19 cellular contexts compared by ENCODE assay signal in genomic region chr7:27078616-27079233, GRCh38. TPM values are rescaled to one million over a fixed set of nuclear protein-coding genes. Genes with fewer than 3 reads are reported as not detected.
A peak's percentile ranks its signal among the peaks of the same experiment; 100 is the strongest.
DNase-seq lines count a peak whose midpoint lies in the region; ATAC-seq and TF ChIP-seq lines count a peak whose summit lies in the region.
"Had no signal": no experiment of that assay in that cellular context is flagged by ENCODE, and none has a peak within 500 bp of the region (broad histone marks: within the 10 kb centered on the region; RNA-seq: fewer than 3 reads in every experiment).

No MANE protein-coding gene starts in this region.

- H2BK5ac ChIP-seq in mesenchymal stem cell (ENCODE audit: low read depth, low read length, poor library complexity, severe bottlenecking) = no peak overlapping the region

- no peak overlapping the region for H4K8ac ChIP-seq in mesenchymal stem cell (ENCODE audit: low read length)

- in situ Hi-C loops in GM23248 (cut with MboI) = no loop called here

- peak overlapping the region; percentile 64 for H2AFZ ChIP-seq in HCT116 (ENCODE audit: low read depth, low read length, poor library complexity, severe bottlenecking)
- no peak overlapping the region for H2AFZ ChIP-seq in PC-3 (ENCODE audit: low read length)
- H2AFZ ChIP-seq in mesenchymal stem cell (ENCODE audit: low read depth, low read length) = no peak overlapping the region
- H2AFZ ChIP-seq in GM23248 = no peak overlapping the region

- no peaks in the 10 kb centered on the region for H4K20me1 ChIP-seq in HCT116 (ENCODE audit: insufficient read depth)
- no peaks in the 10 kb centered on the region for H4K20me1 ChIP-seq in PC-3 (ENCODE audit: low read length)
- no peaks in the 10 kb centered on the region for H4K20me1 ChIP-seq in GM23248 (ENCODE audit: insufficient read depth)

- H3K79me2 ChIP-seq in HCT116 (ENCODE audit: insufficient read depth, low read length) = no peaks in the 10 kb centered on the region
- no peaks in the 10 kb centered on the region for H3K79me2 ChIP-seq in PC-3 (ENCODE audit: low read length)
- no peaks in the 10 kb centered on the region for H3K79me2 ChIP-seq in GM23248 (ENCODE audit: insufficient read depth)

- H3K4me3 ChIP-seq in HCT116 (replicated peaks in 1 of 2; ENCODE audit: low read depth in 1 of 2, low read length in 2 of 2) (no peak overlapping the region), PC-3 (ENCODE audit: low read length) (no peak overlapping the region), mesenchymal stem cell (ENCODE audit: insufficient read depth in 1 of 2, low read depth in 1 of 2, low read length in 2 of 2) (no peak overlapping the region), GM23248 (no peak overlapping the region)
- H3K4me3 ChIP-seq: A549, HAP-1 had no signal

- POLR2A ChIA-PET in HCT116 (lab: Charles Lee) (no interaction called here), PC-3 (lab: Charles Lee; ENCODE audit: unreplicated experiment) (interaction anchor here (0.6 kb wide), 1 partner anchor 552 kb away, joined by 4 read pairs; no protein-coding TSS in a partner anchor)

- H3K4me2 ChIP-seq in HCT116 (ENCODE audit: low read length) (no peak overlapping the region), PC-3 (ENCODE audit: low read length) (peak overlapping the region; percentile 58), mesenchymal stem cell (ENCODE audit: low read length, poor library complexity, severe bottlenecking) (no peak overlapping the region), GM23248 (ENCODE audit: unreplicated experiment) (no peak overlapping the region)
- H3K4me2 ChIP-seq: A549 had no signal

- H3K9ac ChIP-seq in HCT116 (ENCODE audit: low read length) (no peak overlapping the region), PC-3 (ENCODE audit: low read length) (no peak overlapping the region), mesenchymal stem cell (ENCODE audit: low read length) (no peak overlapping the region), GM23248 (no peak overlapping the region)

- no peak for TF ChIP-seq POLR2A in HCT116 (IDR thresholded peaks at IDR 0.05; ENCODE audit: borderline replicate concordance, extremely low read depth, insufficient read depth, insufficient read length)

- CTCF ChIA-PET in HCT116 (lab: Charles Lee) (no interaction called here), PC-3 (lab: Charles Lee) (no interaction called here)

- H2BK15ac ChIP-seq in mesenchymal stem cell (ENCODE audit: low read depth, poor library complexity, severe bottlenecking) = no peak overlapping the region

- no peak for TF ChIP-seq RAD21 in HCT116 (IDR thresholded peaks at IDR 0.05; ENCODE audit: low read depth)

- H3K4ac ChIP-seq in mesenchymal stem cell (ENCODE audit: low read depth in 1 of 2, low read length in 2 of 2) = no peak overlapping the region

- H3K79me1 ChIP-seq in mesenchymal stem cell (replicated peaks; ENCODE audit: low read length, poor library complexity, severe bottlenecking) = no peaks in the 10 kb centered on the region

- H2AK5ac ChIP-seq in mesenchymal stem cell (ENCODE audit: low read length, severe bottlenecking) = no peak overlapping the region

- RAD21 ChIA-PET in HCT116 (lab: Charles Lee; ENCODE audit: low non-redundant PET in 1 of 2, low total read pairs in 2 of 2, uncharacterized antibody in 2 of 2, unreplicated experiment in 2 of 2) = no interaction called here

- no peak for ATAC-seq in HCT116
- peak; percentile 63 for ATAC-seq in PC-3
- ATAC-seq in HG03025 (IDR thresholded peaks at IDR 0.05; ENCODE audit: low FRiP score, unreplicated experiment) = no peak
- no peak for ATAC-seq in HG03432 (IDR thresholded peaks at IDR 0.05; ENCODE audit: unreplicated experiment)
- ATAC-seq: A549; CD8-positive, alpha-beta T cell had no signal

- no peak overlapping the region for H3K23ac ChIP-seq in mesenchymal stem cell (ENCODE audit: low read length in 2 of 2)

- H3K9me3 ChIP-seq in HCT116 (ENCODE audit: control insufficient read depth in 1 of 2, insufficient read depth in 1 of 2, low read depth in 1 of 2, low read length in 2 of 2) = no peaks in the 10 kb centered on the region
- no peaks in the 10 kb centered on the region for H3K9me3 ChIP-seq in PC-3 (ENCODE audit: low read length)
- no peaks in the 10 kb centered on the region for H3K9me3 ChIP-seq in mesenchymal stem cell (ENCODE audit: control insufficient read depth, low read length)
- no peaks in the 10 kb centered on the region for H3K9me3 ChIP-seq in GM23248 (ENCODE audit: low read depth)
- H3K9me3 ChIP-seq: A549, BE2C, HAP-1 had no signal

- H3K36me3 ChIP-seq in HCT116 (ENCODE audit: control insufficient read depth in 1 of 2, insufficient read depth in 2 of 2, low read length in 2 of 2) = no peaks in the 10 kb centered on the region; a peak in 1 of 4 replicates
- no peaks in the 10 kb centered on the region for H3K36me3 ChIP-seq in PC-3 (ENCODE audit: low read depth, low read length)
- H3K36me3 ChIP-seq in mesenchymal stem cell (ENCODE audit: control insufficient read depth in 1 of 2, insufficient read depth in 2 of 2, low read depth in 1 of 2, low read length in 2 of 2) = no peaks in the 10 kb centered on the region
- H3K36me3 ChIP-seq in GM23248 (ENCODE audit: low read depth) = no peaks in the 10 kb centered on the region
- H3K36me3 ChIP-seq: BE2C, HAP-1 had no signal

- 97% methylated on average over 3 of the region's 5 CpGs for WGBS in mesenchymal stem cell
- 85 to 92% methylated on average over 5 of the region's 5 CpGs for WGBS in GM23248 (ENCODE audit: low coverage in 1 of 2, low lambda C conversion rate in 2 of 2, missing lambda C conversion rate in 2 of 2), 2 experiments

- BruUV-seq in HCT116 (replicated peaks; lab: Mats Ljungman, UMichigan) = no TSS peak
- no TSS peak for BruUV-seq in PC-3 (replicated peaks; lab: Mats Ljungman, UMichigan)

- H3K9me2 ChIP-seq in HCT116 (ENCODE audit: insufficient read depth) (no peaks in the 10 kb centered on the region), PC-3 (replicated peaks; ENCODE audit: low read length) (no peaks in the 10 kb centered on the region), GM23248 (ENCODE audit: insufficient read depth) (no peaks in the 10 kb centered on the region)

- H2BK12ac ChIP-seq in mesenchymal stem cell (ENCODE audit: low read length in 2 of 2) = no peak overlapping the region

- no peak overlapping the region for H3K14ac ChIP-seq in mesenchymal stem cell (ENCODE audit: low read length in 2 of 2)

- H3F3A ChIP-seq in PC-3 (ENCODE audit: low read length, unreplicated experiment) (no peaks in the 10 kb centered on the region), GM23248 (ENCODE audit: insufficient read depth) (no peaks in the 10 kb centered on the region)

- peaks cover 0 to 36% of the 10 kb centered on the region in 2 experiments; a peak in 2 of 4 replicates for H3K4me1 ChIP-seq in HCT116 (ENCODE audit: control insufficient read depth in 1 of 2, insufficient read depth in 2 of 2, low read length in 2 of 2)
- peaks cover 48% of the 10 kb centered on the region for H3K4me1 ChIP-seq in PC-3 (ENCODE audit: insufficient read depth, low read length)
- H3K4me1 ChIP-seq in mesenchymal stem cell (ENCODE audit: control insufficient read depth, insufficient read depth, low read depth, low read length) = peaks cover 2% of the 10 kb centered on the region
- H3K4me1 ChIP-seq in GM23248 (ENCODE audit: insufficient read depth) = peaks cover 25% of the 10 kb centered on the region
- H3K4me1 ChIP-seq: BE2C, HAP-1 had no signal

- no peak for TF ChIP-seq CTCF in HCT116 (IDR thresholded peaks at IDR 0.05 in 2 of 3, conservative IDR thresholded peaks at IDR 0.05 in 1 of 3; ENCODE audit: borderline replicate concordance in 1 of 3, insufficient read depth in 1 of 3, low read depth in 2 of 3, low read length in 2 of 3)
- no peak for TF ChIP-seq CTCF in PC-3 (conservative IDR thresholded peaks at IDR 0.05; ENCODE audit: low read depth, low read length)

- no peak for DNase-seq in HCT116 (ENCODE audit: low read depth, low spot score)
- peak; percentile 70 for DNase-seq in PC-3
- no peak for DNase-seq in epithelial cell of prostate (ENCODE audit: low read depth, low spot score)
- DNase-seq in mesenchymal stem cell = no peak
- DNase-seq in GM23248 = no peak
- DNase-seq: BE2C; CD8-positive, alpha-beta T cell; COR-L47; DND-41; GF-D8; HFFc6 had no signal

- H3K27me3 ChIP-seq in HCT116 (ENCODE audit: insufficient read depth, low read length) = no peaks in the 10 kb centered on the region
- no peaks in the 10 kb centered on the region for H3K27me3 ChIP-seq in PC-3 (ENCODE audit: low read length)
- no peaks in the 10 kb centered on the region for H3K27me3 ChIP-seq in mesenchymal stem cell (ENCODE audit: control insufficient read depth in 1 of 2, insufficient read depth in 1 of 2, low read length in 2 of 2)
- no peaks in the 10 kb centered on the region for H3K27me3 ChIP-seq in GM23248 (replicated peaks; ENCODE audit: insufficient read depth)
- H3K27me3 ChIP-seq: BE2C had no signal

- H2BK120ac ChIP-seq in mesenchymal stem cell (ENCODE audit: low read depth, low read length) = no peak overlapping the region

- intact Hi-C loops in HCT116 (cut with micrococcal nuclease) (no loop called here), PC-3 (cut with micrococcal nuclease) (no loop called here)

- no peak overlapping the region for H3K18ac ChIP-seq in mesenchymal stem cell (ENCODE audit: low read depth in 1 of 2, low read length in 2 of 2)

- H3K27ac ChIP-seq in HCT116 (ENCODE audit: low read depth, low read length) (no peak overlapping the region), PC-3 (ENCODE audit: low read length) (peak overlapping the region; percentile 64), epithelial cell of prostate (peak overlapping the region; percentile 22), mesenchymal stem cell (ENCODE audit: low read length, poor library complexity, severe bottlenecking) (no peak overlapping the region), GM23248 (no peak overlapping the region)
- H3K27ac ChIP-seq: A549, C4-2B, HL-60 had no signal

- H4K91ac ChIP-seq in mesenchymal stem cell (ENCODE audit: low read length) = no peak overlapping the region

RNA-seq across cellular contexts. Expression of gene HOXA1, which starts 17.1 kb away (rescaled TPM):
- total RNA-seq in HCT116 (2021; ENCODE audit: unreplicated experiment) (2.8 TPM), PC-3 (2014; rRNA removed) (1.4 and 2.0 TPM in 2 replicates)
- polyA plus RNA-seq in HCT116 (2012) = 1.1 and 1.5 TPM in 2 replicates
- polyA plus RNA-seq in mesenchymal stem cell (2013, experiment 1 of 2) = 1.6 TPM
- 1.5 TPM for polyA plus RNA-seq in mesenchymal stem cell (2013, experiment 2 of 2)
- total RNA-seq in GM23248 (2014; rRNA removed; shearing (Covaris generic)) = 0.89 and 0.97 TPM in 2 replicates
- 1.6 and 1.8 TPM in 2 replicates for polyA plus RNA-seq in GM23248 (2016; fragmentation: Nextera tagmentation; extraction: Ambion mirVana)
- total RNA-seq: H1 had no signal
- polyA plus RNA-seq: H1 had no signal

RNA-seq across cellular contexts. Expression of gene HOXA2, which starts 23.8 kb away (rescaled TPM):
- total RNA-seq in HCT116 (2021; ENCODE audit: unreplicated experiment) (0.57 TPM), PC-3 (2014; rRNA removed) (0.07 and 1.8 TPM in 2 replicates)
- 0.26 and 0.31 TPM in 2 replicates for polyA plus RNA-seq in HCT116 (2012)
- 0.51 TPM for polyA plus RNA-seq in mesenchymal stem cell (2013, experiment 1 of 2)
- polyA plus RNA-seq in mesenchymal stem cell (2013, experiment 2 of 2) = 0.58 TPM
- total RNA-seq in GM23248 (2014; rRNA removed; shearing (Covaris generic)) = not detected in 2 replicates
- polyA plus RNA-seq in GM23248 (2016; fragmentation: Nextera tagmentation; extraction: Ambion mirVana) = 0.09 TPM in 1 of 2 replicates, not detected in the other
- total RNA-seq: CD8-positive, alpha-beta T cell; H1 had no signal
- polyA plus RNA-seq: H1, IgD-negative memory B cell had no signal

RNA-seq across cellular contexts. Expression of gene HOXA4, which starts 51.8 kb away (rescaled TPM):
- total RNA-seq in HCT116 (2021; ENCODE audit: unreplicated experiment) = 2.0 TPM
- 1.5 and 1.8 TPM in 2 replicates for polyA plus RNA-seq in HCT116 (2012)
- 2.3 and 5.1 TPM in 2 replicates for total RNA-seq in PC-3 (2014; rRNA removed)
- polyA plus RNA-seq in mesenchymal stem cell (2013, experiment 1 of 2) = 0.91 TPM
- 1.1 TPM for polyA plus RNA-seq in mesenchymal stem cell (2013, experiment 2 of 2)
- 0.13 and 1.8 TPM in 2 replicates for total RNA-seq in GM23248 (2014; rRNA removed; shearing (Covaris generic))
- polyA plus RNA-seq in GM23248 (2016; fragmentation: Nextera tagmentation; extraction: Ambion mirVana) = 3.1 and 3.3 TPM in 2 replicates
- total RNA-seq: H1 had no signal
- polyA plus RNA-seq: H1, IgD-negative memory B cell had no signal

Comparison
In these comparisons a context has a peak if more than half of its experiments do, and no peak if none do; other contexts are left out.
1. H3K27ac ChIP-seq: peak in PC-3 (single experiment) and epithelial cell of prostate (single experiment); none in HCT116 (single experiment), mesenchymal stem cell (single experiment) and GM23248 (single experiment).